Comparison of ENCODE assay signal across 8 cellular contexts in the genomic region with DNA sequence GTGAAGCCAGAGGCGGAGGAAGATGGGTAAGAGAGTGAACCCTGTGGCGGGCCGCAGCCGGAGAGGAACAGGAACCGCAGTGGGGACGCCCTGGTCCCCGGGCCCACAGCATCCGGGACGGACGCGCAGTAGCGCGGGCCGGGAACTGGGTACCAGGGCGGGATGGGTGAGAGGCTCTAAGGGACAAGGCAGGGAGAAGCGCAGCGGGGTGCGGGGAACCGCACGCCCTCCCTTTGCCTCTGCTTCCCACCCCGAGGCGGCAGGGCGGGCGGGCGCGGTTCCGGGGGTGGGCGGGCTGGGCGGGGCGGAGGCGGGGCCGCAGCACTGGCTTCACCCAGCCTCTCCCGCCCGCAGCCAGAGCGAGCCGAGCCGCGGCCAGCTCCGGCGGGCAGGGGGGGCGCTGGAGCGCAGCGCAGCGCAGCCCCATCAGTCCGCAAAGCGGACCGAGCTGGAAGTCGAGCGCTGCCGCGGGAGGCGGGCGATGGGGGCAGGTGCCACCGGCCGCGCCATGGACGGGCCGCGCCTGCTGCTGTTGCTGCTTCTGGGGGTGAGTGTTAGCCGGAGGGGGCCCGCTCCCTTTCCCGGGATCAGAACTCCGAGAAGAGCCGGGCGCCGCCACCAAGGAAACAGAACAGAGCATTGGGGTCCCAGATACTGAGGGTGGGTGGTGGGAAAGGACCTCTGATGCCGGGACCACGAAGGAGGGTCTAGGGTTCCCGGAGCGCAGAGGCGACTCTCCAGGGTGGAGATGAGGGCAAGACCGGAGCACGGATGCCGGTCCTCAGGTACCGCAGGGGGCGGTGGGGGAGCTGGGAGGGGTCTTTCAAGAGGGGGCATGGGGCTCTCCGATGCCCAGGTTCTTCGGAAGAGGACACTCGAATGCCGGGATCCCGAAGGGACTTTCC. TPM values are rescaled to one million over a fixed set of nuclear protein-coding genes. Genes with fewer than 3 reads are reported as not detected.
DNase-seq lines count a peak whose midpoint lies in the region; ATAC-seq lines count a peak whose summit lies in the region.

Gene NGFR (plus strand): TSS at position 357 of the 905 bp plus-strand sequence. CDS start 125 bp downstream, at position 482.

- DNase-seq in EL = peak; percentile 58
- peak; percentile 46 for DNase-seq in RPMI7951 (ENCODE audit: low read depth)
- peak; percentile 41 to 67 for DNase-seq in activated naive CD4-positive, alpha-beta T cell treated with anti-CD3 and anti-CD28 coated beads, Interleukin-2, amount 50 U/mL, for 72 hours (ENCODE audit: low spot score in 2 of 2)
- DNase-seq in left ventricle myocardium superior = peak; percentile 76
- no peak for DNase-seq in posterior vena cava (ENCODE audit: low spot score)
- DNase-seq in amniotic stem cell (lab: John Stamatoyannopoulos, UW) = no peak

- ATAC-seq in HG03432 (IDR thresholded peaks at IDR 0.05; ENCODE audit: unreplicated experiment) (peak; percentile 36), left ventricle myocardium superior (peak; percentile 84), GM18870 (IDR thresholded peaks at IDR 0.05; ENCODE audit: unreplicated experiment) (no peak)
- peak; percentile 67 to 68 for ATAC-seq in activated naive CD4-positive, alpha-beta T cell treated with anti-CD3 and anti-CD28 coated beads, Interleukin-2, amount 50 U/mL, for 72 hours

- no peak within 1 kb of the TSS for H3K27ac Mint-ChIP-seq in activated naive CD4-positive, alpha-beta T cell treated with anti-CD3 and anti-CD28 coated beads, Interleukin-2, amount 50 U/mL, for 72 hours

- H3K36me3 Mint-ChIP-seq in activated naive CD4-positive, alpha-beta T cell treated with anti-CD3 and anti-CD28 coated beads, Interleukin-2, amount 50 U/mL, for 72 hours = no peaks in the 10 kb centered on the region

- no peaks in the 10 kb centered on the region for H3K9me3 Mint-ChIP-seq in activated naive CD4-positive, alpha-beta T cell treated with anti-CD3 and anti-CD28 coated beads, Interleukin-2, amount 50 U/mL, for 72 hours

- intact Hi-C loops in left ventricle myocardium superior (cut with micrococcal nuclease) = loop anchor here (10.0 kb wide), 1 partner anchor 50 kb away; no protein-coding TSS in a partner anchor
- intact Hi-C loops in posterior vena cava (cut with DNase I) = loop anchor here (5.0 kb wide), 1 partner anchor 62 kb away; no protein-coding TSS in a partner anchor

RNA-seq across cellular contexts. Expression of gene NGFR, which starts in this region (rescaled TPM):
- 6.4 and 10.1 TPM in 2 replicates for total RNA-seq in RPMI7951 (2014; rRNA removed; shearing (Covaris generic))
- not detected for total RNA-seq in activated naive CD4-positive, alpha-beta T cell treated with anti-CD3 and anti-CD28 coated beads, Interleukin-2, amount 50 U/mL, for 72 hours
- total RNA-seq in left ventricle myocardium superior = 4.1 TPM
- 10 to 100 TPM; 35.7 to 69.9 TPM for total RNA-seq in posterior vena cava

Comparison
In these comparisons a context has a peak if more than half of its experiments do, and no peak if none do; other contexts are left out.
1. Peak in DNase-seq and ATAC-seq in activated naive CD4-positive, alpha-beta T cell treated with anti-CD3 and anti-CD28 coated beads, Interleukin-2, amount 50 U/mL, for 72 hours; RNA of the gene not detected or under 1 TPM.
2. DNase-seq: peak in EL (single experiment), RPMI7951 (single experiment) and left ventricle myocardium superior (single experiment); none in posterior vena cava (single experiment) and amniotic stem cell (single experiment).